Comparison of ENCODE assay signal across 32 cellular contexts in genomic region chr7:44872787-44873186, GRCh38.
"Had no signal": no experiment of that assay in that cellular context is flagged by ENCODE, and none has a peak within 500 bp of the region (broad histone marks: within the 10 kb centered on the region; RNA-seq: fewer than 3 reads in every experiment).

No MANE protein-coding gene starts in this region.

- FAIRE-seq: frontal cortex had no signal

- H3K4me3 ChIP-seq: ascending aorta, breast epithelium, cardiac muscle cell, coronary artery, dorsolateral prefrontal cortex, heart left ventricle had no signal

- H3K4me1 ChIP-seq: ascending aorta, breast epithelium had no signal

- DNase-seq: activated CD4-positive, alpha-beta memory T cell treated with anti-CD3 and anti-CD28 coated beads for 36 hours; activated CD4-positive, alpha-beta T cell treated with anti-CD3 and anti-CD28 coated beads for 36 hours; activated CD4-positive, alpha-beta T cell treated with anti-CD3 and anti-CD28 coated beads, Interleukin-2, amount 10 ng/mL, durations not matched to agents 24 days and 14 days; activated CD4-positive, CD25-positive, alpha-beta regulatory T cell; activated CD4-positive, CD25-positive, alpha-beta regulatory T cell treated with anti-CD3 and anti-CD28 coated beads, Interleukin-2, amount 50 U/mL, for 72 hours; activated CD8-positive, alpha-beta memory T cell treated with anti-CD3 and anti-CD28 coated beads, Interleukin-2, amount 10 ng/mL, durations not matched to agents 7 days and 5 days; activated CD8-positive, alpha-beta memory T cell treated with anti-CD3 and anti-CD28 coated beads, Interleukin-2, amount 50 U/mL, for 4 hours; activated CD8-positive, alpha-beta T cell treated with anti-CD3 and anti-CD28 coated beads, Interleukin-2, amount 10 ng/mL, durations not matched to agents 7 days and 5 days; activated effector memory CD4-positive, alpha-beta T cell treated with anti-CD3 and anti-CD28 coated beads, Interleukin-2, amount 50 U/mL, for 16 hours; activated naive CD4-positive, alpha-beta T cell treated with anti-CD3 and anti-CD28 coated beads, Interleukin-2, amount 10 ng/mL, durations not matched to agents 7 days and 5 days; activated naive CD8-positive, alpha-beta T cell treated with anti-CD3 and anti-CD28 coated beads, Interleukin-2, amount 10 ng/mL, durations not matched to agents 7 days and 5 days; activated T-cell treated with anti-CD3 and anti-CD28 coated beads, Interleukin-2, amount 50 U/mL, for 1 hour; activated T-cell treated with anti-CD3 and anti-CD28 coated beads, Interleukin-2, amount 50 U/mL, for 48 hours; central memory CD4-positive, alpha-beta T cell; cerebellar nuclear complex; dorsolateral prefrontal cortex; effector memory CD4-positive, alpha-beta T cell; endodermal cell; foreskin fibroblast; heart left ventricle; T-helper 2 cell had no signal

- H3K27me3 ChIP-seq: ascending aorta, breast epithelium, cardiac muscle cell, dorsolateral prefrontal cortex, heart left ventricle had no signal

- H3K4me1 Mint-ChIP-seq: activated naive CD4-positive, alpha-beta T cell treated with anti-CD3 and anti-CD28 coated beads, Interleukin-2, amount 10 ng/mL, durations not matched to agents 7 days and 5 days; endodermal cell had no signal

- H3K4me3 Mint-ChIP-seq: activated CD4-positive, alpha-beta memory T cell treated with anti-CD3 and anti-CD28 coated beads for 36 hours; activated CD4-positive, alpha-beta T cell treated with anti-CD3 and anti-CD28 coated beads for 36 hours; activated CD4-positive, alpha-beta T cell treated with anti-CD3 and anti-CD28 coated beads, Interleukin-2, amount 10 ng/mL, durations not matched to agents 24 days and 14 days; activated CD8-positive, alpha-beta memory T cell treated with anti-CD3 and anti-CD28 coated beads, Interleukin-2, amount 10 ng/mL, durations not matched to agents 7 days and 5 days; activated CD8-positive, alpha-beta T cell treated with anti-CD3 and anti-CD28 coated beads, Interleukin-2, amount 10 ng/mL, durations not matched to agents 7 days and 5 days; activated naive CD4-positive, alpha-beta T cell treated with anti-CD3 and anti-CD28 coated beads, Interleukin-2, amount 10 ng/mL, durations not matched to agents 7 days and 5 days; activated naive CD8-positive, alpha-beta T cell treated with anti-CD3 and anti-CD28 coated beads, Interleukin-2, amount 10 ng/mL, durations not matched to agents 7 days and 5 days; activated T-helper 1 cell treated with anti-CD3 and anti-CD28 coated beads, Interleukin-12 subunit alpha, Interleukin-12 subunit beta, Interleukin-2, Interleukin-4 antibody, amounts not matched to agents 30 ng/mL and 10 ng/mL and 1 ng/mL, durations not matched to agents 14 hours and 24 hours and 36 hours; brain; dendritic cell treated with granulocyte-macrophage colony-stimulating factor and Interleukin-4, amounts not matched to agents 40 ng/mL and 50 ng/mL, for 4 days; endodermal cell had no signal

- H3K9me3 ChIP-seq: ascending aorta, breast epithelium, heart left ventricle had no signal

- H3K27ac Mint-ChIP-seq: activated CD4-positive, alpha-beta memory T cell treated with anti-CD3 and anti-CD28 coated beads for 36 hours; activated CD4-positive, alpha-beta T cell treated with anti-CD3 and anti-CD28 coated beads for 36 hours; activated CD4-positive, alpha-beta T cell treated with anti-CD3 and anti-CD28 coated beads, Interleukin-2, amount 10 ng/mL, durations not matched to agents 24 days and 14 days; activated CD8-positive, alpha-beta memory T cell treated with anti-CD3 and anti-CD28 coated beads, Interleukin-2, amount 10 ng/mL, durations not matched to agents 7 days and 5 days; activated CD8-positive, alpha-beta T cell treated with anti-CD3 and anti-CD28 coated beads, Interleukin-2, amount 10 ng/mL, durations not matched to agents 7 days and 5 days; activated naive CD4-positive, alpha-beta T cell treated with anti-CD3 and anti-CD28 coated beads, Interleukin-2, amount 10 ng/mL, durations not matched to agents 7 days and 5 days; activated naive CD8-positive, alpha-beta T cell treated with anti-CD3 and anti-CD28 coated beads, Interleukin-2, amount 10 ng/mL, durations not matched to agents 7 days and 5 days; activated T-helper 1 cell treated with anti-CD3 and anti-CD28 coated beads, Interleukin-12 subunit alpha, Interleukin-12 subunit beta, Interleukin-2, Interleukin-4 antibody, amounts not matched to agents 30 ng/mL and 10 ng/mL and 1 ng/mL, durations not matched to agents 14 hours and 24 hours and 36 hours; activated T-helper 2 cell treated with anti-CD3 and anti-CD28 coated beads, Interferon-gamma antibody, Interleukin-2, Interleukin-4, amounts not matched to agents 10 μg/mL and 5 μg/mL and 100 μg/mL, durations not matched to agents 14 hours and 24 hours and 36 hours; brain; dendritic cell treated with granulocyte-macrophage colony-stimulating factor and Interleukin-4, amounts not matched to agents 40 ng/mL and 50 ng/mL, for 4 days; endodermal cell had no signal

- H3K9me3 Mint-ChIP-seq: dendritic cell treated with granulocyte-macrophage colony-stimulating factor and Interleukin-4, amounts not matched to agents 40 ng/mL and 50 ng/mL, for 4 days had no signal

- H3K27ac ChIP-seq: ascending aorta, breast epithelium, cardiac muscle cell, coronary artery, dorsolateral prefrontal cortex, heart left ventricle had no signal

- H3K36me3 ChIP-seq: ascending aorta, breast epithelium, cardiac muscle cell, heart left ventricle had no signal

- ATAC-seq: activated CD4-positive, alpha-beta T cell treated with anti-CD3 and anti-CD28 coated beads for 36 hours; activated CD8-positive, alpha-beta memory T cell treated with anti-CD3 and anti-CD28 coated beads, Interleukin-2, amount 10 ng/mL, durations not matched to agents 7 days and 5 days; activated CD8-positive, alpha-beta T cell treated with anti-CD3 and anti-CD28 coated beads, Interleukin-2, amount 10 ng/mL, durations not matched to agents 7 days and 5 days; activated naive CD4-positive, alpha-beta T cell treated with anti-CD3 and anti-CD28 coated beads, Interleukin-2, amount 50 U/mL, for 72 hours; esophagus mucosa; heart left ventricle had no signal
